ENCODE assay signal across 8 cellular contexts in the genomic region with DNA sequence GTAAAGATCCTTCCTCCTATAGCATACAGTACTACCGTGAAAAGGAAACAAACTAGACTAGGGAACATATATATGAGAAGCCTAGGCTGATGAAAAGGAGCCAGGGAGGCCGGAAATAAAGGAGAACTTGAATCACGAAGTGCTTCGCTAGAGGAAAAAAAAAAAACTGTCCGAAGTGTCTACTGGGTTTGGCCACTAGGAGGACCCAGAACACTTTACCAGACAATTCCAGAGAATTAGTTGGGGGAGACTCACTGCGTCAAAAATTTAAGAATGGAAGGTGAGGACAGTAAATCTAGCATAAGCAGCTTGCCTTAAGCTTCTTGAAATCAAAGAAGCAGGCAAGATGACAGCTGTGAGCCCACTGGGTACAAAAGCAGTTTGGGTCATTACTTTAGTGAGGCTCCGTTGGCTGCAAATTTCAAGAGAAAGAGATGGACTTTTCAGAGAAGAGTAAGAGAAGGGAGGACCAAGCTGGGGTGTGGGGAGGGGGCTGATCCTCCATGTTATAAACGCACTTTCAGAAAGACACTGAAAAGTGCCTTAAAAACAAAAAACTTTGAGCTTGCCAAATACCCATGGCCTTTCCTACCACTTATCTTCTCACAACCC. TPM values are rescaled to one million over a fixed set of nuclear protein-coding genes. Genes with fewer than 3 reads are reported as not detected.
DNase-seq lines count a peak whose midpoint lies in the region; ATAC-seq, FAIRE-seq and TF ChIP-seq lines count a peak whose summit lies in the region.

No MANE protein-coding gene starts in this region.

- no peak overlapping the region for H3K4me3 ChIP-seq in BE2C (ENCODE audit: low read depth, low read length)
- no peak overlapping the region for H3K4me3 ChIP-seq in kidney epithelial cell (ENCODE audit: low read depth, low read length)
- H3K4me3 ChIP-seq in transverse colon = no peak overlapping the region

- no peaks in the 10 kb centered on the region for H3K36me3 Mint-ChIP-seq in MCF 10A (ENCODE audit: insufficient read depth, unreplicated experiment)

- H3K9me3 Mint-ChIP-seq in MCF 10A (ENCODE audit: unreplicated experiment) = peaks cover 7% of the 10 kb centered on the region

- H3K27ac ChIP-seq in transverse colon = no peak overlapping the region

- BruUV-seq in MCF 10A (replicated peaks; lab: Mats Ljungman, UMichigan) = no TSS peak

- H3K27me3 ChIP-seq in BE2C = no peaks in the 10 kb centered on the region
- H3K27me3 ChIP-seq in kidney epithelial cell (ENCODE audit: control insufficient read depth, insufficient read depth, low read length) = no peaks in the 10 kb centered on the region
- H3K27me3 ChIP-seq in transverse colon = no peaks in the 10 kb centered on the region

- POLR2A ChIA-PET in MCF 10A (lab: Yijun Ruan, JAX) = interaction anchor here (0.6 to 2.5 kb wide), 13 partner anchors 10 to 702 kb away, joined by 3 to 8 read pairs (median 4); a partner anchor contains a TSS

- H3K4me1 ChIP-seq in BE2C = 0 out of 2 replicates have a peak, but pooled peaks cover 3% of the 10 kb centered on the region
- peaks cover 0 to 15% (median 0%) of the 10 kb centered on the region in 4 donors for H3K4me1 ChIP-seq in transverse colon

- H3K4me1 Mint-ChIP-seq in MCF 10A (ENCODE audit: insufficient read depth, unreplicated experiment) = peaks cover 16% of the 10 kb centered on the region

- FAIRE-seq in GM12891 (lab: Jason Lieb, UNC) = peak; percentile 67

- no peak overlapping the region for H3K27ac Mint-ChIP-seq in MCF 10A (ENCODE audit: low read depth, unreplicated experiment)

- no peak for ATAC-seq in GM19351 (IDR thresholded peaks at IDR 0.05; ENCODE audit: unreplicated experiment)
- no peak for ATAC-seq in HG03342 (IDR thresholded peaks at IDR 0.05; ENCODE audit: unreplicated experiment)

- H3K4me3 Mint-ChIP-seq in MCF 10A (ENCODE audit: unreplicated experiment) = no peak overlapping the region

- DNase-seq in BE2C = peak; percentile 29
- peak; percentile 36 for DNase-seq in GM12891 (ENCODE audit: insufficient read length, low spot score)
- peak; percentile 71 for DNase-seq in NCI-H82 treated with DMSO at 0.1 percent for 48 hours (lab: John Stamatoyannopoulos, UW; ENCODE audit: unreplicated experiment)
- DNase-seq in MCF 10A (ENCODE audit: unreplicated experiment) = peak; percentile 82
- peak; percentile 16 for DNase-seq in kidney epithelial cell (ENCODE audit: low read depth)
- no peak for DNase-seq in transverse colon

- no peaks in the 10 kb centered on the region for H3K36me3 ChIP-seq in BE2C
- H3K36me3 ChIP-seq in kidney epithelial cell (ENCODE audit: control insufficient read depth, insufficient read depth, low read length) = no peaks in the 10 kb centered on the region
- no peaks in the 10 kb centered on the region for H3K36me3 ChIP-seq in transverse colon

- peak; percentile 90 for TF ChIP-seq CTCF in BE2C (IDR thresholded peaks at IDR 0.05; ENCODE audit: low read depth, low read length)
- TF ChIP-seq CTCF in MCF 10A (IDR thresholded peaks at IDR 0.05; ENCODE audit: unreplicated experiment) = peak; percentile 89
- TF ChIP-seq CTCF in kidney epithelial cell (IDR thresholded peaks at IDR 0.05; ENCODE audit: insufficient read depth, low read length, poor library complexity, severe bottlenecking) = peak; percentile 81
- TF ChIP-seq CTCF in transverse colon (IDR thresholded peaks at IDR 0.05) = peak; percentile 68 to 79 (median 69)

- in situ Hi-C loops in transverse colon (cut with MboI; ENCODE audit: low pct_ligation_motif_present in 1 of 4, low pct_unique_long_range_greater_than_20kb in 1 of 4, low sequenced_read_pairs in 3 of 4) = no loop called here

- TF ChIP-seq POLR2A in GM12891 (IDR thresholded peaks at IDR 0.05; ENCODE audit: low read depth, low read length) (no peak), transverse colon (IDR thresholded peaks at IDR 0.05) (no peak)

- CTCF ChIA-PET in MCF 10A (lab: Yijun Ruan, JAX) = interaction anchor here (0.6 to 5.5 kb wide), 105 partner anchors 9 to 1670 kb away, joined by 3 to 74 read pairs (median 5); a partner anchor contains a TSS

- no peaks in the 10 kb centered on the region for H3K27me3 Mint-ChIP-seq in MCF 10A (ENCODE audit: insufficient read depth, unreplicated experiment)

- TF ChIP-seq EP300 in transverse colon (IDR thresholded peaks at IDR 0.05; ENCODE audit: low read depth) = no peak

- intact Hi-C loops in MCF 10A (cut with micrococcal nuclease) = loop anchor here (1.0 to 5.0 kb wide), 10 partner anchors 47 to 321 kb away; a partner anchor contains a TSS
- intact Hi-C loops in transverse colon (cut with DNase I; ENCODE audit: low total_unique reads) = no loop called here

- H3K9me3 ChIP-seq in BE2C (no peaks in the 10 kb centered on the region; the same call in 1 of the 2 replicates), transverse colon (no peaks in the 10 kb centered on the region)

- 15 to 22% methylated on average over 7 to 8 of the region's 8 CpGs for WGBS in transverse colon (ENCODE audit: low coverage in 1 of 2), 2 donors

TF ChIP-seq in GM12891, 5 proteins besides CTCF, POLR2A, EP300 and RAD21:
- TF ChIP-seq TAF1 (IDR thresholded peaks at IDR 0.05; ENCODE audit: low read depth, low read length) = no peak

RNA-seq across cellular contexts. Expression of a gene that starts 47.4 kb away (rescaled TPM):
- 20.3 TPM for polyA plus RNA-seq in BE2C (2012; ENCODE audit: insufficient read depth, insufficient read length, low read depth)
- 17.0 TPM for polyA plus RNA-seq in GM12891 (2012; ENCODE audit: low read depth, missing spikeins)
- total RNA-seq in MCF 10A (2022) (53.1 and 91.1 TPM in 2 replicates), kidney epithelial cell (71.5 and 77.5 TPM in 2 replicates), transverse colon (10 to 100 TPM; 22.1 to 53.5 (median 32.7) TPM)
